Comparison of ENCODE assay signal across 1 cellular context in genomic region chr6:139920027-139920851, GRCh38.
TF ChIP-seq lines count a peak whose summit lies in the region.

No MANE protein-coding gene starts in this region.

TF ChIP-seq in WTC11, 78 proteins besides CTCF, POLR2A, EP300 and RAD21 (continued from another document):
- TF ChIP-seq E2F5 (CRISPR knock-in tag; IDR thresholded peaks at IDR 0.05) (no peak), ATF3 (CRISPR knock-in tag; conservative IDR thresholded peaks at IDR 0.05) (no peak), JUN (CRISPR knock-in tag; IDR thresholded peaks at IDR 0.05) (no peak), IRF1 (CRISPR knock-in tag; IDR thresholded peaks at IDR 0.05) (no peak), GRHL2 (CRISPR knock-in tag; IDR thresholded peaks at IDR 0.05; ENCODE audit: insufficient replicate concordance, severe bottlenecking) (no peak), PREB (CRISPR knock-in tag; IDR thresholded peaks at IDR 0.05; ENCODE audit: borderline replicate concordance) (no peak), NFATC4 (CRISPR knock-in tag; IDR thresholded peaks at IDR 0.05) (no peak), ZNF532 (CRISPR knock-in tag; IDR thresholded peaks at IDR 0.05; ENCODE audit: borderline replicate concordance) (no peak), ZNF425 (CRISPR knock-in tag; conservative IDR thresholded peaks at IDR 0.05) (no peak), HMGXB4 (CRISPR knock-in tag; IDR thresholded peaks at IDR 0.05) (no peak), ETV6 (CRISPR knock-in tag; IDR thresholded peaks at IDR 0.05) (no peak)
